12 cellular contexts compared by ENCODE assay signal in genomic region chr5:142290574-142291299, GRCh38. TPM values are rescaled to one million over a fixed set of nuclear protein-coding genes. Genes with fewer than 3 reads are reported as not detected.
A peak's percentile ranks its signal among the peaks of the same experiment; 100 is the strongest.
DNase-seq lines count a peak whose midpoint lies in the region; ATAC-seq, FAIRE-seq and TF ChIP-seq lines count a peak whose summit lies in the region.
"Had no signal": no experiment of that assay in that cellular context is flagged by ENCODE, and none has a peak within 500 bp of the region (broad histone marks: within the 10 kb centered on the region; RNA-seq: fewer than 3 reads in every experiment).

No MANE protein-coding gene starts in this region.

- POLR2A ChIA-PET in WTC11 (lab: Charles Lee): no interaction called here

- peak overlapping the region; percentile 46; the same call in 1 of the 2 replicates for H3K27ac Mint-ChIP-seq in WTC11

- H3K4me3 ChIP-seq in mesodermal cell (ENCODE audit: extremely low read depth, insufficient read depth, low read length, poor library complexity, severe bottlenecking) (no peak overlapping the region), pancreas (no peak overlapping the region)
- H3K4me3 ChIP-seq: lung had no signal

- DNase-seq in DMS53 (lab: John Stamatoyannopoulos, UW) (peak; percentile 93), NCI-H1092 treated with DMSO at 0.1 percent for 48 hours (lab: John Stamatoyannopoulos, UW) (peak; percentile 54), WTC11 (ENCODE audit: low spot score) (no peak), globus pallidus (ENCODE audit: low spot score) (no peak), pancreas (no peak)
- no peak for DNase-seq in stimulated activated CD4-positive, alpha-beta T cell treated with anti-CD3 and anti-CD28 coated beads, Interleukin-12 subunit alpha, Interleukin-12 subunit beta, amount 100 ng/mL, for 4 hours
- DNase-seq: glutamatergic neuron, Karpas-422 had no signal

- H3K27ac ChIP-seq in mesodermal cell (ENCODE audit: low read depth, low read length, severe bottlenecking) (peak overlapping the region; percentile 68), pancreas (no peak overlapping the region)

- H3K27me3 ChIP-seq in pancreas: no peaks in the 10 kb centered on the region

- peaks cover 61% of the 10 kb centered on the region for H3K4me1 Mint-ChIP-seq in WTC11

- no peaks in the 10 kb centered on the region for H3K9me3 Mint-ChIP-seq in WTC11

- ATAC-seq in WTC11 (no peak), HG03378 (IDR thresholded peaks at IDR 0.05; ENCODE audit: unreplicated experiment) (no peak), pancreas (no peak)

- intact Hi-C loops in pancreas (cut with DNase I): no loop called here

- H3K36me3 Mint-ChIP-seq in WTC11: peaks cover 17% of the 10 kb centered on the region

- H3K4me3 Mint-ChIP-seq in WTC11: no peak overlapping the region

- FAIRE-seq in pancreas (lab: Jason Lieb, UNC): no peak
- FAIRE-seq: GM18507 had no signal

- H3K9me3 ChIP-seq in mesodermal cell (ENCODE audit: control insufficient read depth, low read length): peaks cover 3% of the 10 kb centered on the region
- H3K9me3 ChIP-seq in pancreas: no peaks in the 10 kb centered on the region

- CTCF ChIA-PET in WTC11 (lab: Charles Lee): interaction anchor here (0.9 to 1.2 kb wide), 3 partner anchors 11 to 258 kb away, joined by 3 to 4 read pairs (median 4); no protein-coding TSS in a partner anchor

- peaks cover 45% of the 10 kb centered on the region for H3K36me3 ChIP-seq in mesodermal cell (ENCODE audit: control insufficient read depth, insufficient read depth, low read length)
- no peaks in the 10 kb centered on the region for H3K36me3 ChIP-seq in pancreas

- no peak for TF ChIP-seq CTCF in WTC11 (IDR thresholded peaks at IDR 0.05)
- TF ChIP-seq CTCF in pancreas (IDR thresholded peaks at IDR 0.05): no peak

- WGBS in mesodermal cell (ENCODE audit: insufficient coverage in 2 of 2), 2 experiments: 63 to 80% methylated on average over 1 to 3 of the region's 6 CpGs
- WGBS in pancreas, 2 donors: 32 to 43% methylated on average over 6 of the region's 6 CpGs

- H3K4me1 ChIP-seq in mesodermal cell (ENCODE audit: control insufficient read depth, insufficient read depth, low read length, poor library complexity, severe bottlenecking) (peaks cover 64% of the 10 kb centered on the region), pancreas (no peaks in the 10 kb centered on the region)

- no peaks in the 10 kb centered on the region for H3K27me3 Mint-ChIP-seq in WTC11 (ENCODE audit: low read depth)

TF ChIP-seq in WTC11, 78 proteins besides CTCF, POLR2A, EP300 and RAD21:
- TF ChIP-seq TCF7 (CRISPR knock-in tag; IDR thresholded peaks at IDR 0.05; ENCODE audit: low read depth): no peak
- TF ChIP-seq CDX4 (CRISPR knock-in tag; IDR thresholded peaks at IDR 0.05; ENCODE audit: borderline replicate concordance): no peak
- TF ChIP-seq ZNF317 (CRISPR knock-in tag; IDR thresholded peaks at IDR 0.05; ENCODE audit: borderline replicate concordance, low read depth): no peak
- TF ChIP-seq GABPB1 (CRISPR knock-in tag; IDR thresholded peaks at IDR 0.05): no peak
- no peak for TF ChIP-seq CREB1 (CRISPR knock-in tag; IDR thresholded peaks at IDR 0.05)
- TF ChIP-seq, protein P1, sequence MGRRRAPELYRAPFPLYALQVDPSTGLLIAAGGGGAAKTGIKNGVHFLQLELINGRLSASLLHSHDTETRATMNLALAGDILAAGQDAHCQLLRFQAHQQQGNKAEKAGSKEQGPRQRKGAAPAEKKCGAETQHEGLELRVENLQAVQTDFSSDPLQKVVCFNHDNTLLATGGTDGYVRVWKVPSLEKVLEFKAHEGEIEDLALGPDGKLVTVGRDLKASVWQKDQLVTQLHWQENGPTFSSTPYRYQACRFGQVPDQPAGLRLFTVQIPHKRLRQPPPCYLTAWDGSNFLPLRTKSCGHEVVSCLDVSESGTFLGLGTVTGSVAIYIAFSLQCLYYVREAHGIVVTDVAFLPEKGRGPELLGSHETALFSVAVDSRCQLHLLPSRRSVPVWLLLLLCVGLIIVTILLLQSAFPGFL (CRISPR knock-in tag; IDR thresholded peaks at IDR 0.05; ENCODE audit: borderline replicate concordance): no peak
- TF ChIP-seq ESRRA (CRISPR knock-in tag; IDR thresholded peaks at IDR 0.05; ENCODE audit: borderline replicate concordance): no peak
- no peak for TF ChIP-seq GTF2I (CRISPR knock-in tag; conservative IDR thresholded peaks at IDR 0.05)
- TF ChIP-seq E2F1 (CRISPR knock-in tag; IDR thresholded peaks at IDR 0.05): no peak
- no peak for TF ChIP-seq MXD4 (CRISPR knock-in tag; IDR thresholded peaks at IDR 0.05; ENCODE audit: borderline replicate concordance)
- TF ChIP-seq, protein P2, sequence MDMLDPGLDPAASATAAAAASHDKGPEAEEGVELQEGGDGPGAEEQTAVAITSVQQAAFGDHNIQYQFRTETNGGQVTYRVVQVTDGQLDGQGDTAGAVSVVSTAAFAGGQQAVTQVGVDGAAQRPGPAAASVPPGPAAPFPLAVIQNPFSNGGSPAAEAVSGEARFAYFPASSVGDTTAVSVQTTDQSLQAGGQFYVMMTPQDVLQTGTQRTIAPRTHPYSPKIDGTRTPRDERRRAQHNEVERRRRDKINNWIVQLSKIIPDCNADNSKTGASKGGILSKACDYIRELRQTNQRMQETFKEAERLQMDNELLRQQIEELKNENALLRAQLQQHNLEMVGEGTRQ (CRISPR knock-in tag; IDR thresholded peaks at IDR 0.05): no peak
- no peak for TF ChIP-seq HMGA2 (CRISPR knock-in tag; IDR thresholded peaks at IDR 0.05)
- TF ChIP-seq USF1 (CRISPR knock-in tag; IDR thresholded peaks at IDR 0.05): no peak
- TF ChIP-seq ZNF396 (CRISPR knock-in tag; IDR thresholded peaks at IDR 0.05; ENCODE audit: borderline replicate concordance): no peak
- TF ChIP-seq FOXP1 (CRISPR knock-in tag; IDR thresholded peaks at IDR 0.05; ENCODE audit: borderline replicate concordance): no peak
TF ChIP-seq in WTC11: peak in this region for 0.

RNA-seq across cellular contexts. Expression of gene SPRY4, which starts 34.1 kb away (rescaled TPM):
- total RNA-seq in WTC11 (2021): 99.6 to 140 TPM (median 103 TPM) in 3 replicates
- polyA plus RNA-seq in mesodermal cell (2013, experiment 1 of 2): 147 TPM
- 117 TPM for polyA plus RNA-seq in mesodermal cell (2013, experiment 2 of 2)
- total RNA-seq in pancreas: 1 to 10 TPM; 1.5 to 6.3 (median 2.2) TPM
- polyA plus RNA-seq in pancreas: 1 to 10 TPM; 3.2 to 3.8 TPM

Comparison
In these comparisons a context has a peak if more than half of its experiments do, and no peak if none do; other contexts are left out.
1. DNase-seq: peak in DMS53 (single experiment) and NCI-H1092 treated with DMSO at 0.1 percent for 48 hours (single experiment); none in WTC11 (single experiment), globus pallidus (single experiment), pancreas (0 of 6) and stimulated activated CD4-positive, alpha-beta T cell treated with anti-CD3 and anti-CD28 coated beads, Interleukin-12 subunit alpha, Interleukin-12 subunit beta, amount 100 ng/mL, for 4 hours (single experiment).
2. RNA of gene SPRY4, which starts 34.1 kb away (total RNA-seq): 99.6 to 140 TPM in WTC11; 1.5 to 6.3 TPM in pancreas; every median in the first group is over 10 times any median in the second.